ENCODE assay signal across 1 cellular context in genomic region chr6:33410050-33410710, GRCh38.
A peak's percentile ranks its signal among the peaks of the same experiment; 100 is the strongest.
TF ChIP-seq lines count a peak whose summit lies in the region.

No MANE protein-coding gene starts in this region.

TF ChIP-seq in HepG2, 621 proteins besides CTCF, POLR2A, EP300 and RAD21 (continued from another document and continues in another):
- TF ChIP-seq, protein P1, sequence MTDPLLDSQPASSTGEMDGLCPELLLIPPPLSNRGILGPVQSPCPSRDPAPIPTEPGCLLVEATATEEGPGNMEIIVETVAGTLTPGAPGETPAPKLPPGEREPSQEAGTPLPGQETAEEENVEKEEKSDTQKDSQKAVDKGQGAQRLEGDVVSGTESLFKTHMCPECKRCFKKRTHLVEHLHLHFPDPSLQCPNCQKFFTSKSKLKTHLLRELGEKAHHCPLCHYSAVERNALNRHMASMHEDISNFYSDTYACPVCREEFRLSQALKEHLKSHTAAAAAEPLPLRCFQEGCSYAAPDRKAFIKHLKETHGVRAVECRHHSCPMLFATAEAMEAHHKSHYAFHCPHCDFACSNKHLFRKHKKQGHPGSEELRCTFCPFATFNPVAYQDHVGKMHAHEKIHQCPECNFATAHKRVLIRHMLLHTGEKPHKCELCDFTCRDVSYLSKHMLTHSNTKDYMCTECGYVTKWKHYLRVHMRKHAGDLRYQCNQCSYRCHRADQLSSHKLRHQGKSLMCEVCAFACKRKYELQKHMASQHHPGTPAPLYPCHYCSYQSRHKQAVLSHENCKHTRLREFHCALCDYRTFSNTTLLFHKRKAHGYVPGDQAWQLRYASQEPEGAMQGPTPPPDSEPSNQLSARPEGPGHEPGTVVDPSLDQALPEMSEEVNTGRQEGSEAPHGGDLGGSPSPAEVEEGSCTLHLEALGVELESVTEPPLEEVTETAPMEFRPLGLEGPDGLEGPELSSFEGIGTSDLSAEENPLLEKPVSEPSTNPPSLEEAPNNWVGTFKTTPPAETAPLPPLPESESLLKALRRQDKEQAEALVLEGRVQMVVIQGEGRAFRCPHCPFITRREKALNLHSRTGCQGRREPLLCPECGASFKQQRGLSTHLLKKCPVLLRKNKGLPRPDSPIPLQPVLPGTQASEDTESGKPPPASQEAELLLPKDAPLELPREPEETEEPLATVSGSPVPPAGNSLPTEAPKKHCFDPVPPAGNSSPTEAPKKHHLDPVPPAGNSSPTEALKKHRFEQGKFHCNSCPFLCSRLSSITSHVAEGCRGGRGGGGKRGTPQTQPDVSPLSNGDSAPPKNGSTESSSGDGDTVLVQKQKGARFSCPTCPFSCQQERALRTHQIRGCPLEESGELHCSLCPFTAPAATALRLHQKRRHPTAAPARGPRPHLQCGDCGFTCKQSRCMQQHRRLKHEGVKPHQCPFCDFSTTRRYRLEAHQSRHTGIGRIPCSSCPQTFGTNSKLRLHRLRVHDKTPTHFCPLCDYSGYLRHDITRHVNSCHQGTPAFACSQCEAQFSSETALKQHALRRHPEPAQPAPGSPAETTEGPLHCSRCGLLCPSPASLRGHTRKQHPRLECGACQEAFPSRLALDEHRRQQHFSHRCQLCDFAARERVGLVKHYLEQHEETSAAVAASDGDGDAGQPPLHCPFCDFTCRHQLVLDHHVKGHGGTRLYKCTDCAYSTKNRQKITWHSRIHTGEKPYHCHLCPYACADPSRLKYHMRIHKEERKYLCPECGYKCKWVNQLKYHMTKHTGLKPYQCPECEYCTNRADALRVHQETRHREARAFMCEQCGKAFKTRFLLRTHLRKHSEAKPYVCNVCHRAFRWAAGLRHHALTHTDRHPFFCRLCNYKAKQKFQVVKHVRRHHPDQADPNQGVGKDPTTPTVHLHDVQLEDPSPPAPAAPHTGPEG (CRISPR knock-in tag; IDR thresholded peaks at IDR 0.05): peak; percentile 95
- TF ChIP-seq SMC3 (IDR thresholded peaks at IDR 0.05; ENCODE audit: low read length) (no peak), ZNF20 (CRISPR knock-in tag; IDR thresholded peaks at IDR 0.05) (no peak), BRCA1 (CRISPR knock-in tag; IDR thresholded peaks at IDR 0.05) (no peak), HDAC1 (CRISPR knock-in tag; IDR thresholded peaks at IDR 0.05) (peak; percentile 94), ARID5B (CRISPR knock-in tag; IDR thresholded peaks at IDR 0.05) (peak; percentile 57; the same call in 1 of the 2 replicates), EEA1 (CRISPR knock-in tag; IDR thresholded peaks at IDR 0.05; ENCODE audit: borderline replicate concordance) (peak; percentile 55), ZFP36L2 (CRISPR knock-in tag; IDR thresholded peaks at IDR 0.05) (no peak), BCL6 (CRISPR knock-in tag; IDR thresholded peaks at IDR 0.05) (no peak), ZNF343 (CRISPR knock-in tag; IDR thresholded peaks at IDR 0.05) (no peak), SALL1 (CRISPR knock-in tag; IDR thresholded peaks at IDR 0.05) (peak; percentile 95), RORA (CRISPR knock-in tag; IDR thresholded peaks at IDR 0.05) (no peak), WIZ (CRISPR knock-in tag; IDR thresholded peaks at IDR 0.05) (peak; percentile 65; the same call in 1 of the 2 replicates), TRIM22 (IDR thresholded peaks at IDR 0.05) (no peak), SP4 (CRISPR knock-in tag; IDR thresholded peaks at IDR 0.05) (peak; percentile 98), HNRNPUL1 (IDR thresholded peaks at IDR 0.05; ENCODE audit: low read depth, low read length) (no peak), BATF2 (CRISPR knock-in tag; IDR thresholded peaks at IDR 0.05) (peak; percentile 100), ZNF570 (CRISPR knock-in tag; IDR thresholded peaks at IDR 0.05; ENCODE audit: borderline replicate concordance) (no peak), BHLHE40 (IDR thresholded peaks at IDR 0.05; ENCODE audit: low read length) (peak; percentile 57; the same call in 1 of the 2 replicates), PPARG (CRISPR knock-in tag; conservative IDR thresholded peaks at IDR 0.05) (peak; percentile 54; the same call in 1 of the 2 replicates), ZBTB21 (CRISPR knock-in tag; IDR thresholded peaks at IDR 0.05) (no peak), ZNF766 (CRISPR knock-in tag; IDR thresholded peaks at IDR 0.05; ENCODE audit: borderline replicate concordance) (peak; percentile 95), KMT2B (CRISPR knock-in tag; IDR thresholded peaks at IDR 0.05) (peak; percentile 82; the same call in 1 of the 2 replicates), KAT2B (IDR thresholded peaks at IDR 0.05; ENCODE audit: borderline replicate concordance, low read depth, low read length) (no peak), ZNF180 (CRISPR knock-in tag; IDR thresholded peaks at IDR 0.05; ENCODE audit: borderline replicate concordance, low read depth) (no peak), ZBTB26 (CRISPR knock-in tag; IDR thresholded peaks at IDR 0.05; ENCODE audit: borderline replicate concordance) (peak; percentile 85), ZNF496 (CRISPR knock-in tag; IDR thresholded peaks at IDR 0.05; ENCODE audit: insufficient replicate concordance) (no peak), ZNF713 (CRISPR knock-in tag; IDR thresholded peaks at IDR 0.05) (peak; percentile 95), HNF1B (CRISPR knock-in tag; IDR thresholded peaks at IDR 0.05) (peak; percentile 79; the same call in 1 of the 2 replicates), TOPORS (CRISPR knock-in tag; IDR thresholded peaks at IDR 0.05) (peak; percentile 99), MEIS2 (CRISPR knock-in tag; IDR thresholded peaks at IDR 0.05) (peak; percentile 91), MTF1 (CRISPR knock-in tag; IDR thresholded peaks at IDR 0.05) (peak; percentile 86), ZNF768 (CRISPR knock-in tag; IDR thresholded peaks at IDR 0.05) (peak; percentile 48), ZIK1 (CRISPR knock-in tag; IDR thresholded peaks at IDR 0.05; ENCODE audit: borderline replicate concordance, low read depth) (peak; percentile 99)
- TF ChIP-seq, protein P2, sequence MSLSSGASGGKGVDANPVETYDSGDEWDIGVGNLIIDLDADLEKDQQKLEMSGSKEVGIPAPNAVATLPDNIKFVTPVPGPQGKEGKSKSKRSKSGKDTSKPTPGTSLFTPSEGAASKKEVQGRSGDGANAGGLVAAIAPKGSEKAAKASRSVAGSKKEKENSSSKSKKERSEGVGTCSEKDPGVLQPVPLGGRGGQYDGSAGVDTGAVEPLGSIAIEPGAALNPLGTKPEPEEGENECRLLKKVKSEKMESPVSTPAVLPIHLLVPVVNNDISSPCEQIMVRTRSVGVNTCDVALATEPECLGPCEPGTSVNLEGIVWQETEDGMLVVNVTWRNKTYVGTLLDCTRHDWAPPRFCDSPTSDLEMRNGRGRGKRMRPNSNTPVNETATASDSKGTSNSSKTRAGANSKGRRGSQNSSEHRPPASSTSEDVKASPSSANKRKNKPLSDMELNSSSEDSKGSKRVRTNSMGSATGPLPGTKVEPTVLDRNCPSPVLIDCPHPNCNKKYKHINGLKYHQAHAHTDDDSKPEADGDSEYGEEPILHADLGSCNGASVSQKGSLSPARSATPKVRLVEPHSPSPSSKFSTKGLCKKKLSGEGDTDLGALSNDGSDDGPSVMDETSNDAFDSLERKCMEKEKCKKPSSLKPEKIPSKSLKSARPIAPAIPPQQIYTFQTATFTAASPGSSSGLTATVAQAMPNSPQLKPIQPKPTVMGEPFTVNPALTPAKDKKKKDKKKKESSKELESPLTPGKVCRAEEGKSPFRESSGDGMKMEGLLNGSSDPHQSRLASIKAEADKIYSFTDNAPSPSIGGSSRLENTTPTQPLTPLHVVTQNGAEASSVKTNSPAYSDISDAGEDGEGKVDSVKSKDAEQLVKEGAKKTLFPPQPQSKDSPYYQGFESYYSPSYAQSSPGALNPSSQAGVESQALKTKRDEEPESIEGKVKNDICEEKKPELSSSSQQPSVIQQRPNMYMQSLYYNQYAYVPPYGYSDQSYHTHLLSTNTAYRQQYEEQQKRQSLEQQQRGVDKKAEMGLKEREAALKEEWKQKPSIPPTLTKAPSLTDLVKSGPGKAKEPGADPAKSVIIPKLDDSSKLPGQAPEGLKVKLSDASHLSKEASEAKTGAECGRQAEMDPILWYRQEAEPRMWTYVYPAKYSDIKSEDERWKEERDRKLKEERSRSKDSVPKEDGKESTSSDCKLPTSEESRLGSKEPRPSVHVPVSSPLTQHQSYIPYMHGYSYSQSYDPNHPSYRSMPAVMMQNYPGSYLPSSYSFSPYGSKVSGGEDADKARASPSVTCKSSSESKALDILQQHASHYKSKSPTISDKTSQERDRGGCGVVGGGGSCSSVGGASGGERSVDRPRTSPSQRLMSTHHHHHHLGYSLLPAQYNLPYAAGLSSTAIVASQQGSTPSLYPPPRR (CRISPR knock-in tag; IDR thresholded peaks at IDR 0.05; ENCODE audit: borderline replicate concordance): peak; percentile 73
- TF ChIP-seq, protein P3, sequence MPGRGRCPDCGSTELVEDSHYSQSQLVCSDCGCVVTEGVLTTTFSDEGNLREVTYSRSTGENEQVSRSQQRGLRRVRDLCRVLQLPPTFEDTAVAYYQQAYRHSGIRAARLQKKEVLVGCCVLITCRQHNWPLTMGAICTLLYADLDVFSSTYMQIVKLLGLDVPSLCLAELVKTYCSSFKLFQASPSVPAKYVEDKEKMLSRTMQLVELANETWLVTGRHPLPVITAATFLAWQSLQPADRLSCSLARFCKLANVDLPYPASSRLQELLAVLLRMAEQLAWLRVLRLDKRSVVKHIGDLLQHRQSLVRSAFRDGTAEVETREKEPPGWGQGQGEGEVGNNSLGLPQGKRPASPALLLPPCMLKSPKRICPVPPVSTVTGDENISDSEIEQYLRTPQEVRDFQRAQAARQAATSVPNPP (CRISPR knock-in tag; IDR thresholded peaks at IDR 0.05): peak; percentile 94; the same call in 1 of the 2 replicates
